In the genomic region with DNA sequence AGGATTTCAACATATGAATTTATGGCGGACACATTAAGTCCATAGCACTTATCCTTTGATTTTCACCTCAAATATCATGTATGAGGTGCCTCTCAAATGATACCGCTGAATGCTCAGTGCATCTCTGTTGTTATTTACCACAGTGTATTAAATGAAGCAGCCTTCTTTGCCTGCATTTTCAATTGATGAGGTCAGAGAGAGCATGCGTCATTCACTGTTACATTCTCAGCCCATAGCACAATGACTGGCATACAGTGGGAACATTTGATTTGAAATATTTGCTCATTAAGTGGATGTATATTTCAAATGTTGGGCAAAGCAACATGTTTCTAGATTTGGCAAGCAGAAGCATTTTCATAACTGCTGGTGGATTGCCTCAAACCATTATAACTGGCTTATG, we compare ENCODE assay signal across 20 cellular contexts. TPM values are rescaled to one million over a fixed set of nuclear protein-coding genes. Genes with fewer than 3 reads are reported as not detected.
"Had no signal": no experiment of that assay in that cellular context is flagged by ENCODE, and none has a peak within 500 bp of the region (broad histone marks: within the 10 kb centered on the region; RNA-seq: fewer than 3 reads in every experiment).

No MANE protein-coding gene starts in this region.

- H3K27me3 ChIP-seq: esophagus squamous epithelium, heart left ventricle, neutrophil, stomach, transverse colon had no signal

- DNase-seq: effector memory CD8-positive, alpha-beta T cell; esophagus squamous epithelium; foreskin melanocyte; heart left ventricle; hippocampal formation; mucosa of descending colon; naive thymus-derived CD8-positive, alpha-beta T cell; psoas muscle; retina; stimulated activated CD4-positive, alpha-beta T cell treated with anti-CD3 and anti-CD28 coated beads, Interleukin-2, amount 100 ng/mL, for 24 hours; stimulated activated CD4-positive, alpha-beta T cell treated with anti-CD3 and anti-CD28 coated beads, Interleukin-4, amount 100 ng/mL, for 4 hours; stimulated activated naive B cell treated with anti-CD40 and anti-IgM and Interleukin-4, amounts not matched to agents 10 μg/mL and 1 μg/mL and 100 μg/mL, for 72 hours; stomach; substantia nigra; transverse colon had no signal

- ATAC-seq: effector memory CD8-positive, alpha-beta T cell; heart left ventricle; mucosa of descending colon; naive thymus-derived CD8-positive, alpha-beta T cell; psoas muscle; sciatic nerve; stimulated activated naive B cell treated with anti-CD40 and anti-IgM and Interleukin-4, amounts not matched to agents 10 μg/mL and 1 μg/mL and 100 μg/mL, for 72 hours had no signal

- H3K4me1 ChIP-seq: esophagus squamous epithelium, heart left ventricle, psoas muscle, stomach, transverse colon had no signal

- H3K4me3 ChIP-seq: esophagus squamous epithelium, heart left ventricle, mucosa of descending colon, psoas muscle, skin epidermis, stomach, thoracic aorta, transverse colon had no signal

- H3K9me3 ChIP-seq: esophagus squamous epithelium, mucosa of descending colon, neutrophil, psoas muscle, thoracic aorta, transverse colon had no signal

- H3K27ac ChIP-seq: esophagus squamous epithelium, heart left ventricle, neutrophil, psoas muscle, skin epidermis, stomach, thoracic aorta, transverse colon had no signal

- H3K36me3 ChIP-seq: esophagus squamous epithelium, heart left ventricle, neutrophil, stomach, thoracic aorta, transverse colon had no signal

RNA-seq across cellular contexts. Expression of gene LRRC7, which starts 45.7 kb away (rescaled TPM):
- total RNA-seq: epithelial cell of proximal tubule had no signal
